ENCODE assay signal across 4 cellular contexts in the genomic region with DNA sequence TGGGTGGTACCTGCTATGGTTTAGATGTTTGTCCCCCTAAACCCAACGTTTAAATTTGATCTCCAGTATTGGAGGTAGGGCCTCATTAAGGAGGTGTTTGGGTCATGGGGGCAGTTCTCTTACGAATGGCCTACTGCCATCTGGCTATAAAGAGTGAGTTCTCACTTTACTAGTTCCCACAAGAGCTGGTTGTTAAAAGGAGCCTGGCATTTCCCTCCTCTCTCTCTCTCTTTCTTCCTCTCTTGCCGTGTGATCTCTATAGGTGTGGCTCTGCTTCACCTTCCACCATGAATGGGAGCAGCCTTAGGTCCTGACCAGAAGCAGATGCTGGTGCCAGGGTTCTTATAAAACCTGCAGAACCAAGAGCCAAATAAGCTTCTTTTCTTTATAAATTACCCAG.
"Had no signal": no experiment of that assay in that cellular context is flagged by ENCODE, and none has a peak within 500 bp of the region (broad histone marks: within the 10 kb centered on the region; RNA-seq: fewer than 3 reads in every experiment).

No MANE protein-coding gene starts in this region.

- H3K4me3 Mint-ChIP-seq: IgD-negative memory B cell had no signal

- H3K27me3 Mint-ChIP-seq: IgD-negative memory B cell had no signal

- H3K27ac Mint-ChIP-seq: IgD-negative memory B cell had no signal

- H3K36me3 Mint-ChIP-seq: IgD-negative memory B cell had no signal

- H3K4me1 Mint-ChIP-seq: IgD-negative memory B cell had no signal

- DNase-seq: IMR-90, KBM-7, KG1 had no signal
